ENCODE assay signal across 10 cellular contexts in genomic region chr2:221465776-221466175, GRCh38.
DNase-seq lines count a peak whose midpoint lies in the region; ATAC-seq and TF ChIP-seq lines count a peak whose summit lies in the region.
"Had no signal": no experiment of that assay in that cellular context is flagged by ENCODE, and none has a peak within 500 bp of the region (broad histone marks: within the 10 kb centered on the region; RNA-seq: fewer than 3 reads in every experiment).

No MANE protein-coding gene starts in this region.

- ATAC-seq in GM19372 (IDR thresholded peaks at IDR 0.05; ENCODE audit: low read depth, unreplicated experiment): peak; percentile 62
- ATAC-seq in HG03196 (IDR thresholded peaks at IDR 0.05; ENCODE audit: unreplicated experiment): peak; percentile 84
- peak; percentile 82 for ATAC-seq in activated B cell treated with CpG ODN at 0.5 μM for 24 hours (ENCODE audit: low read depth)
- ATAC-seq: sciatic nerve had no signal

- no peak overlapping the region for H3K9ac ChIP-seq in endodermal cell (ENCODE audit: extremely low read depth, low read length, poor library complexity, severe bottlenecking)

- POLR2A ChIA-PET in CD4-positive, alpha-beta memory T cell (lab: Charles Lee; ENCODE audit: partially characterized antibody): interaction anchor here (1.0 to 3.8 kb wide), 5 partner anchors 16 to 105 kb away, joined by 3 to 21 read pairs (median 4); no protein-coding TSS in a partner anchor
- POLR2A ChIA-PET in activated B cell treated with CpG ODN at 0.5 μM for 24 hours (lab: Charles Lee): interaction anchor here (1.1 to 4.1 kb wide), 2 partner anchors 52 to 90 kb away, joined by 4 to 17 read pairs; no protein-coding TSS in a partner anchor

- no peaks in the 10 kb centered on the region for H3K27me3 ChIP-seq in CD4-positive, alpha-beta memory T cell (ENCODE audit: insufficient read depth, low read length)
- H3K27me3 ChIP-seq in endodermal cell (ENCODE audit: control insufficient read depth, insufficient read depth, low read length, poor library complexity, severe bottlenecking): no peaks in the 10 kb centered on the region

- no peaks in the 10 kb centered on the region for H3K27me3 Mint-ChIP-seq in CD4-positive, alpha-beta memory T cell
- H3K27me3 Mint-ChIP-seq in activated B cell treated with CpG ODN at 0.5 μM for 24 hours (no peaks in the 10 kb centered on the region), endodermal cell (ENCODE audit: insufficient read depth) (peaks cover 4% of the 10 kb centered on the region)

- CTCF ChIA-PET in CD4-positive, alpha-beta memory T cell (lab: Charles Lee; ENCODE audit: partially characterized antibody): interaction anchor here (1.2 to 1.6 kb wide), 2 partner anchors 10 to 107 kb away, joined by 3 to 6 read pairs; partner anchors contain the start of gene EPHA4
- CTCF ChIA-PET in activated B cell treated with CpG ODN at 0.5 μM for 24 hours (lab: Charles Lee): interaction anchor here (0.9 kb wide), 1 partner anchor 52 kb away, joined by 3 read pairs; no protein-coding TSS in a partner anchor

- H3K4me1 Mint-ChIP-seq in CD4-positive, alpha-beta memory T cell: peaks cover 53 to 87% (median 65%) of the 10 kb centered on the region in 4 donors
- H3K4me1 Mint-ChIP-seq in activated B cell treated with CpG ODN at 0.5 μM for 24 hours (peaks cover 60% of the 10 kb centered on the region), endodermal cell (peaks cover 50% of the 10 kb centered on the region)

- H3K4me3 Mint-ChIP-seq in CD4-positive, alpha-beta memory T cell: peak overlapping the region in 7 of 8 donors; percentile 13 to 67 (median 46)
- H3K4me3 Mint-ChIP-seq in activated B cell treated with CpG ODN at 0.5 μM for 24 hours: peak overlapping the region; percentile 71
- H3K4me3 Mint-ChIP-seq in endodermal cell: no peak overlapping the region

- TF ChIP-seq CTCF in activated B cell treated with CpG ODN at 0.5 μM for 24 hours (IDR thresholded peaks at IDR 0.05) (no peak), endodermal cell (conservative IDR thresholded peaks at IDR 0.05) (no peak)

- no peaks in the 10 kb centered on the region for H3K9me3 Mint-ChIP-seq in CD4-positive, alpha-beta memory T cell
- H3K9me3 Mint-ChIP-seq in activated B cell treated with CpG ODN at 0.5 μM for 24 hours: no peaks in the 10 kb centered on the region
- H3K9me3 Mint-ChIP-seq in endodermal cell: no peaks in the 10 kb centered on the region

- intact Hi-C loops in CD4-positive, alpha-beta memory T cell (cut with micrococcal nuclease): no loop called here
- intact Hi-C loops in activated B cell treated with CpG ODN at 0.5 μM for 24 hours (cut with micrococcal nuclease): loop anchor here (1.0 to 5.0 kb wide), 4 partner anchors 53 to 778 kb away; no protein-coding TSS in a partner anchor

- peak overlapping the region in 6 of 7 donors; percentile 13 to 85 (median 76) for H3K27ac Mint-ChIP-seq in CD4-positive, alpha-beta memory T cell
- H3K27ac Mint-ChIP-seq in activated B cell treated with CpG ODN at 0.5 μM for 24 hours (peak overlapping the region; percentile 72), endodermal cell (no peak overlapping the region)

- H3K36me3 ChIP-seq in CD4-positive, alpha-beta memory T cell (ENCODE audit: insufficient read depth, low read length): no peaks in the 10 kb centered on the region
- H3K36me3 ChIP-seq in endodermal cell (ENCODE audit: control insufficient read depth, insufficient read depth, low read length): peaks cover 24% of the 10 kb centered on the region

- H3K9me3 ChIP-seq in CD4-positive, alpha-beta memory T cell (ENCODE audit: control insufficient read depth in 1 of 2, low read length in 2 of 2): no peaks in the 10 kb centered on the region
- H3K9me3 ChIP-seq in endodermal cell (ENCODE audit: control insufficient read depth, low read length): no peaks in the 10 kb centered on the region

- H3K36me3 Mint-ChIP-seq in CD4-positive, alpha-beta memory T cell: peaks cover 0 to 24% of the 10 kb centered on the region in 2 donors
- H3K36me3 Mint-ChIP-seq in activated B cell treated with CpG ODN at 0.5 μM for 24 hours (ENCODE audit: low read depth) (no peaks in the 10 kb centered on the region), endodermal cell (ENCODE audit: low read depth) (peaks cover 8% of the 10 kb centered on the region)

- no peak overlapping the region for H3K27ac ChIP-seq in CD4-positive, alpha-beta memory T cell (ENCODE audit: low read depth, low read length)
- H3K27ac ChIP-seq in endodermal cell (ENCODE audit: low read depth, low read length): no peak overlapping the region

- 95 to 96% methylated on average over 10 to 11 of the region's 11 CpGs for WGBS in endodermal cell (ENCODE audit: insufficient coverage in 1 of 2, insufficient read length in 1 of 2), 2 experiments

- DNase-seq in CD4-positive, alpha-beta memory T cell: peak in 3 of 5 donors; percentile 8 to 40 (median 10)
- DNase-seq in activated B cell treated with CpG ODN at 0.5 μM for 24 hours (peak; percentile 16), NCI-H146 (lab: John Stamatoyannopoulos, UW) (no peak), AML-193 (lab: John Stamatoyannopoulos, UW) (no peak), inferior parietal cortex (ENCODE audit: extremely low spot score) (no peak), endodermal cell (no peak)
- DNase-seq: NCI-H69 had no signal

- H3K4me1 ChIP-seq in CD4-positive, alpha-beta memory T cell (ENCODE audit: insufficient read depth, low read length): peaks cover 49% of the 10 kb centered on the region
- peaks cover 11% of the 10 kb centered on the region for H3K4me1 ChIP-seq in endodermal cell (ENCODE audit: control insufficient read depth, insufficient read depth, low read length)

- H3K4me3 ChIP-seq in CD4-positive, alpha-beta memory T cell (ENCODE audit: low read length in 2 of 2): no peak overlapping the region
- H3K4me3 ChIP-seq in endodermal cell (ENCODE audit: low read length): no peak overlapping the region

Comparison
In these comparisons a context has a peak if more than half of its experiments do, and no peak if none do; other contexts are left out.
1. DNase-seq: peak in CD4-positive, alpha-beta memory T cell (3 of 5) and activated B cell treated with CpG ODN at 0.5 μM for 24 hours (single experiment); none in NCI-H146 (single experiment), AML-193 (0 of 2), inferior parietal cortex (single experiment) and endodermal cell (single experiment).
2. Peak in every context shown above with its lines, with median percentiles within 50 percentile points of each other: ATAC-seq.